In genomic region chr5:68456756-68457217, GRCh38 we compare ENCODE assay signal across 10 cellular contexts.
DNase-seq lines count a peak whose midpoint lies in the region; ATAC-seq and TF ChIP-seq lines count a peak whose summit lies in the region.
"Had no signal": no experiment of that assay in that cellular context is flagged by ENCODE, and none has a peak within 500 bp of the region (broad histone marks: within the 10 kb centered on the region; RNA-seq: fewer than 3 reads in every experiment).

No MANE protein-coding gene starts in this region.

- H3K27ac Mint-ChIP-seq in stimulated activated effector memory CD8-positive, alpha-beta T cell treated with anti-CD3 and anti-CD28 coated beads, Interleukin-12 subunit alpha, Interleukin-12 subunit beta, amount 100 ng/mL, for 72 hours: no peak overlapping the region
- no peak overlapping the region for H3K27ac Mint-ChIP-seq in T-cell
- H3K27ac Mint-ChIP-seq: dendritic cell treated with granulocyte-macrophage colony-stimulating factor and Interleukin-4, amounts not matched to agents 40 ng/mL and 50 ng/mL, for 4 days had no signal

- no peak for TF ChIP-seq POLR2A in gastroesophageal sphincter (IDR thresholded peaks at IDR 0.05)

- no peaks in the 10 kb centered on the region for H3K27me3 Mint-ChIP-seq in T-cell
- H3K27me3 Mint-ChIP-seq: dendritic cell treated with granulocyte-macrophage colony-stimulating factor and Interleukin-4, amounts not matched to agents 40 ng/mL and 50 ng/mL, for 4 days had no signal

- no peak overlapping the region for H3K4me3 ChIP-seq in gastroesophageal sphincter

- no peak overlapping the region for H3K4me3 Mint-ChIP-seq in stimulated activated effector memory CD8-positive, alpha-beta T cell treated with anti-CD3 and anti-CD28 coated beads, Interleukin-12 subunit alpha, Interleukin-12 subunit beta, amount 100 ng/mL, for 72 hours
- H3K4me3 Mint-ChIP-seq in T-cell: no peak overlapping the region
- H3K4me3 Mint-ChIP-seq: dendritic cell treated with granulocyte-macrophage colony-stimulating factor and Interleukin-4, amounts not matched to agents 40 ng/mL and 50 ng/mL, for 4 days had no signal

- DNase-seq in NCI-H1694 (lab: John Stamatoyannopoulos, UW) (peak; percentile 2), NCI-H1694 treated with DMSO at 0.1 percent for 48 hours (lab: John Stamatoyannopoulos, UW) (no peak), RWPE1 (ENCODE audit: low spot score) (peak; percentile 41), T-cell (no peak), middle frontal gyrus (ENCODE audit: extremely low spot score, low spot score) (no peak)
- no peak for DNase-seq in stimulated activated effector memory CD8-positive, alpha-beta T cell treated with anti-CD3 and anti-CD28 coated beads, Interleukin-12 subunit alpha, Interleukin-12 subunit beta, amount 100 ng/mL, for 72 hours (ENCODE audit: low spot score in 2 of 2)
- DNase-seq: activated CD4-positive, CD25-positive, alpha-beta regulatory T cell treated with anti-CD3 and anti-CD28 coated beads, Interleukin-2, amount 50 U/mL, for 72 hours had no signal

- H3K27ac ChIP-seq in RWPE1 (no peak overlapping the region; the same call in 1 of the 2 replicates), gastroesophageal sphincter (no peak overlapping the region)

- ATAC-seq in gastroesophageal sphincter (peak; percentile 43), T-cell (replicated peaks in 1 of 4) (no peak), HG03378 (IDR thresholded peaks at IDR 0.05; ENCODE audit: unreplicated experiment) (no peak)
- peak; percentile 62 for ATAC-seq in stimulated activated effector memory CD8-positive, alpha-beta T cell treated with anti-CD3 and anti-CD28 coated beads, Interleukin-12 subunit alpha, Interleukin-12 subunit beta, amount 100 ng/mL, for 72 hours

- POLR2A ChIA-PET in RWPE1 (lab: Yijun Ruan, JAX; ENCODE audit: low non-redundant PET): no interaction called here
- POLR2A ChIA-PET in T-cell (lab: Charles Lee): no interaction called here

- no peak for TF ChIP-seq CTCF in RWPE1 (conservative IDR thresholded peaks at IDR 0.05; ENCODE audit: low read depth)
- TF ChIP-seq CTCF in gastroesophageal sphincter (IDR thresholded peaks at IDR 0.05): no peak

- H3K9me3 Mint-ChIP-seq in stimulated activated effector memory CD8-positive, alpha-beta T cell treated with anti-CD3 and anti-CD28 coated beads, Interleukin-12 subunit alpha, Interleukin-12 subunit beta, amount 100 ng/mL, for 72 hours: no peaks in the 10 kb centered on the region
- H3K9me3 Mint-ChIP-seq in T-cell: no peaks in the 10 kb centered on the region
- H3K9me3 Mint-ChIP-seq: dendritic cell treated with granulocyte-macrophage colony-stimulating factor and Interleukin-4, amounts not matched to agents 40 ng/mL and 50 ng/mL, for 4 days had no signal

- H3K27me3 ChIP-seq in gastroesophageal sphincter: no peaks in the 10 kb centered on the region

- H3K4me1 Mint-ChIP-seq in stimulated activated effector memory CD8-positive, alpha-beta T cell treated with anti-CD3 and anti-CD28 coated beads, Interleukin-12 subunit alpha, Interleukin-12 subunit beta, amount 100 ng/mL, for 72 hours: peaks cover 7% of the 10 kb centered on the region
- H3K4me1 Mint-ChIP-seq in T-cell: peaks cover 16 to 18% (median 18%) of the 10 kb centered on the region in 3 donors

- H3K36me3 ChIP-seq in gastroesophageal sphincter: no peaks in the 10 kb centered on the region

- peaks cover 0 to 31% (median 6%) of the 10 kb centered on the region in 3 donors for H3K4me1 ChIP-seq in gastroesophageal sphincter

- no peaks in the 10 kb centered on the region for H3K36me3 Mint-ChIP-seq in stimulated activated effector memory CD8-positive, alpha-beta T cell treated with anti-CD3 and anti-CD28 coated beads, Interleukin-12 subunit alpha, Interleukin-12 subunit beta, amount 100 ng/mL, for 72 hours
- H3K36me3 Mint-ChIP-seq in T-cell: no peaks in the 10 kb centered on the region

- peaks cover 0 to 5% (median 0%) of the 10 kb centered on the region in 3 donors for H3K9me3 ChIP-seq in gastroesophageal sphincter

- TF ChIP-seq EP300 in gastroesophageal sphincter (IDR thresholded peaks at IDR 0.05): no peak

- CTCF ChIA-PET in RWPE1 (lab: Yijun Ruan, JAX) (interaction anchor here (0.6 to 0.7 kb wide), 2 partner anchors 106 to 1645 kb away, joined by 3 read pairs; no protein-coding TSS in a partner anchor), T-cell (lab: Charles Lee) (no interaction called here)

- WGBS in gastroesophageal sphincter (ENCODE audit: low coverage in 1 of 2), 2 donors: 29 to 30% methylated on average over 4 of the region's 4 CpGs

Comparison
In these comparisons a context has a peak if more than half of its experiments do, and no peak if none do; other contexts are left out.
1. DNase-seq: peak in NCI-H1694 (single experiment) and RWPE1 (single experiment); none in NCI-H1694 treated with DMSO at 0.1 percent for 48 hours (single experiment), stimulated activated effector memory CD8-positive, alpha-beta T cell treated with anti-CD3 and anti-CD28 coated beads, Interleukin-12 subunit alpha, Interleukin-12 subunit beta, amount 100 ng/mL, for 72 hours (0 of 2), T-cell (0 of 34) and middle frontal gyrus (single experiment).
2. ATAC-seq: peak in gastroesophageal sphincter (single experiment) and stimulated activated effector memory CD8-positive, alpha-beta T cell treated with anti-CD3 and anti-CD28 coated beads, Interleukin-12 subunit alpha, Interleukin-12 subunit beta, amount 100 ng/mL, for 72 hours (single experiment); none in T-cell (0 of 4) and HG03378 (single experiment).